In the genomic region with DNA sequence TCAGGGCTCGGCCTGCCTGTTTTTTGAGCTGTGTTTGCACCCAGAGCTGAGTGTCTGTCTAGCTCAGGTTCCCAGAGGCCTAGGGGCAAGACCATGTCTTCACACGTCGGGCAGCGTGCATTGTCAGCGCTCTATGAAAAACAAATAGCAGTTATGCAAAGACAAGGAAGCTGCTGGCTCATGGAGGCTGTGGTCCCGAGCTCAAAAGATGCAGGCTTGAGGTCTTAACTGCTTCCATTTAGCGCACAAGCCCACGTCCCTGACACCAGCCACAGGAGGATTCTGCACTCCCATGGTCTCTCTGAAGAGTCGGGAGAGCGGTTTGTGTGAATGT, we compare ENCODE assay signal across 17 cellular contexts. TPM values are rescaled to one million over a fixed set of nuclear protein-coding genes. Genes with fewer than 3 reads are reported as not detected.
DNase-seq lines count a peak whose midpoint lies in the region; ATAC-seq and TF ChIP-seq lines count a peak whose summit lies in the region.
"Had no signal": no experiment of that assay in that cellular context is flagged by ENCODE, and none has a peak within 500 bp of the region (broad histone marks: within the 10 kb centered on the region; RNA-seq: fewer than 3 reads in every experiment).

No MANE protein-coding gene starts in this region.

- H3K4me2 ChIP-seq in mammary epithelial cell (ENCODE audit: insufficient read depth, low read depth, low read length): no peak overlapping the region

- ATAC-seq in Panc1 (no peak), lower lobe of right lung (no peak), GM21723 (IDR thresholded peaks at IDR 0.05; ENCODE audit: unreplicated experiment) (no peak)
- ATAC-seq: gastroesophageal sphincter had no signal

- DNase-seq in mammary epithelial cell: no peak
- no peak for DNase-seq in MCF 10A (ENCODE audit: unreplicated experiment)
- DNase-seq in Panc1 (ENCODE audit: low read depth, low spot score): no peak
- no peak for DNase-seq in lower lobe of right lung
- no peak for DNase-seq in NCI-H1105 (lab: John Stamatoyannopoulos, UW)
- no peak for DNase-seq in foreskin melanocyte
- DNase-seq: activated CD4-positive, CD25-positive, alpha-beta regulatory T cell treated with anti-CD3 and anti-CD28 coated beads, Interleukin-2, amount 50 U/mL, for 72 hours; cerebellar nuclear complex; MM.1S; NCI-H1930; stimulated activated naive B cell treated with anti-CD40 and anti-IgM and Interleukin-4, amounts not matched to agents 10 μg/mL and 1 μg/mL and 100 μg/mL, for 72 hours had no signal

- intact Hi-C loops in mammary epithelial cell (cut with micrococcal nuclease) (loop anchor here (1.0 kb wide), 1 partner anchor 200 kb away; no protein-coding TSS in a partner anchor), MCF 10A (cut with micrococcal nuclease) (no loop called here), Panc1 (cut with micrococcal nuclease; ENCODE audit: unreplicated experiment) (no loop called here), lower lobe of right lung (cut with DNase I) (no loop called here)

- H3K27ac ChIP-seq in mammary epithelial cell (ENCODE audit: insufficient read depth, low read depth, low read length): no peak overlapping the region
- peak overlapping the region; percentile 74 for H3K27ac ChIP-seq in Panc1 (ENCODE audit: low read length)
- peak overlapping the region; percentile 18 for H3K27ac ChIP-seq in lower lobe of right lung
- H3K27ac ChIP-seq in temporal lobe (ENCODE audit: low read depth, low read length): peak overlapping the region; percentile 40
- H3K27ac ChIP-seq: transverse colon had no signal

- H3K36me3 ChIP-seq in mammary epithelial cell (ENCODE audit: insufficient read depth, low read length) (no peaks in the 10 kb centered on the region), Panc1 (ENCODE audit: control insufficient read depth, insufficient read depth, low read length) (no peaks in the 10 kb centered on the region), lower lobe of right lung (no peaks in the 10 kb centered on the region)
- H3K36me3 ChIP-seq: gastroesophageal sphincter, transverse colon had no signal

- TF ChIP-seq CTCF in mammary epithelial cell (conservative IDR thresholded peaks at IDR 0.05 in 1 of 2, IDR thresholded peaks at IDR 0.05 in 1 of 2; ENCODE audit: extremely low read depth in 1 of 2, insufficient read depth in 1 of 2, low read depth in 1 of 2, low read length in 2 of 2): no peak
- TF ChIP-seq CTCF in MCF 10A (IDR thresholded peaks at IDR 0.05; ENCODE audit: unreplicated experiment): no peak
- no peak for TF ChIP-seq CTCF in Panc1 (IDR thresholded peaks at IDR 0.05)
- no peak for TF ChIP-seq CTCF in lower lobe of right lung (IDR thresholded peaks at IDR 0.05)

- dilution Hi-C loops in mammary epithelial cell (cut with HindIII; ENCODE audit: low sequenced_read_pairs): loop anchor here (5.0 kb wide), 2 partner anchors 47 to 63 kb away; no protein-coding TSS in a partner anchor

- POLR2A ChIA-PET in MCF 10A (lab: Yijun Ruan, JAX) (interaction anchor here (0.6 to 2.1 kb wide), 8 partner anchors 16 to 286 kb away, joined by 3 to 11 read pairs (median 4); a partner anchor contains a TSS), Panc1 (lab: Charles Lee) (no interaction called here)

- no peaks in the 10 kb centered on the region for H3K27me3 Mint-ChIP-seq in MCF 10A (ENCODE audit: insufficient read depth, unreplicated experiment)
- H3K27me3 Mint-ChIP-seq: stimulated activated naive B cell treated with anti-CD40 and anti-IgM and Interleukin-4, amounts not matched to agents 10 μg/mL and 1 μg/mL and 100 μg/mL, for 72 hours had no signal

- in situ Hi-C loops in mammary epithelial cell (cut with MboI; ENCODE audit: low sequenced_read_pairs in 2 of 2): no loop called here
- in situ Hi-C loops in Panc1 (cut with HindIII; ENCODE audit: low pct_unique_long_range_greater_than_20kb, low sequenced_read_pairs): no loop called here

- H3K9me3 Mint-ChIP-seq in MCF 10A (ENCODE audit: unreplicated experiment): peaks cover 8% of the 10 kb centered on the region
- H3K9me3 Mint-ChIP-seq: CD8-positive, alpha-beta T cell; stimulated activated naive B cell treated with anti-CD40 and anti-IgM and Interleukin-4, amounts not matched to agents 10 μg/mL and 1 μg/mL and 100 μg/mL, for 72 hours had no signal

- no peaks in the 10 kb centered on the region for H3K79me2 ChIP-seq in mammary epithelial cell (ENCODE audit: insufficient read depth, low read length)

- H4K20me1 ChIP-seq in mammary epithelial cell (ENCODE audit: insufficient read depth, low read length): no peaks in the 10 kb centered on the region

- no peak overlapping the region for H3K27ac Mint-ChIP-seq in MCF 10A (ENCODE audit: low read depth, unreplicated experiment)
- H3K27ac Mint-ChIP-seq: CD8-positive, alpha-beta T cell; stimulated activated naive B cell treated with anti-CD40 and anti-IgM and Interleukin-4, amounts not matched to agents 10 μg/mL and 1 μg/mL and 100 μg/mL, for 72 hours had no signal

- H3K4me3 Mint-ChIP-seq in MCF 10A (ENCODE audit: unreplicated experiment): no peak overlapping the region
- H3K4me3 Mint-ChIP-seq: CD8-positive, alpha-beta T cell; stimulated activated naive B cell treated with anti-CD40 and anti-IgM and Interleukin-4, amounts not matched to agents 10 μg/mL and 1 μg/mL and 100 μg/mL, for 72 hours had no signal

- H3K9ac ChIP-seq in mammary epithelial cell (ENCODE audit: insufficient read depth, low read length): no peak overlapping the region

- peaks cover 13% of the 10 kb centered on the region for H3K4me1 Mint-ChIP-seq in MCF 10A (ENCODE audit: insufficient read depth, unreplicated experiment)

- WGBS in mammary epithelial cell (ENCODE audit: low coverage, missing lambda C conversion rate): 81% methylated on average over 10 of the region's 10 CpGs

- H3K27me3 ChIP-seq in mammary epithelial cell (ENCODE audit: insufficient read depth, low read length): no peaks in the 10 kb centered on the region
- no peaks in the 10 kb centered on the region for H3K27me3 ChIP-seq in Panc1 (ENCODE audit: control insufficient read depth, insufficient read depth, low read length)
- H3K27me3 ChIP-seq in lower lobe of right lung (ENCODE audit: low read depth): no peaks in the 10 kb centered on the region
- H3K27me3 ChIP-seq: gastroesophageal sphincter, transverse colon had no signal

- peaks cover 8% of the 10 kb centered on the region for H3K4me1 ChIP-seq in mammary epithelial cell (ENCODE audit: insufficient read depth, low read length)
- H3K4me1 ChIP-seq in Panc1 (ENCODE audit: control insufficient read depth, insufficient read depth, low read length): peaks cover 13% of the 10 kb centered on the region
- peaks cover 66% of the 10 kb centered on the region for H3K4me1 ChIP-seq in lower lobe of right lung
- H3K4me1 ChIP-seq: transverse colon had no signal

- H3K4me3 ChIP-seq in mammary epithelial cell (replicated peaks in 1 of 3; ENCODE audit: insufficient read depth in 1 of 3, low read depth in 2 of 3, low read length in 3 of 3): no peak overlapping the region
- no peak overlapping the region for H3K4me3 ChIP-seq in Panc1 (ENCODE audit: low read depth in 2 of 2, low read length in 2 of 2)
- no peak overlapping the region for H3K4me3 ChIP-seq in lower lobe of right lung
- H3K4me3 ChIP-seq: gastroesophageal sphincter, transverse colon had no signal

- H2AFZ ChIP-seq in mammary epithelial cell (ENCODE audit: low read depth, low read length): peak overlapping the region; percentile 13

- CTCF ChIA-PET in mammary epithelial cell (lab: Charles Lee; ENCODE audit: low non-redundant PET): interaction anchor here (1.2 kb wide), 1 partner anchor 136 kb away, joined by 9 read pairs; no protein-coding TSS in a partner anchor
- CTCF ChIA-PET in MCF 10A (lab: Yijun Ruan, JAX): interaction anchor here (0.8 to 1.6 kb wide), 7 partner anchors 9 to 201 kb away, joined by 3 to 8 read pairs (median 6); a partner anchor contains a TSS
- CTCF ChIA-PET in Panc1 (lab: Charles Lee): interaction anchor here (0.9 to 1.5 kb wide), 2 partner anchors 136 to 138 kb away, joined by 4 to 14 read pairs; a partner anchor contains a TSS

- no peaks in the 10 kb centered on the region for H3K36me3 Mint-ChIP-seq in MCF 10A (ENCODE audit: insufficient read depth, unreplicated experiment)
- H3K36me3 Mint-ChIP-seq: CD8-positive, alpha-beta T cell; stimulated activated naive B cell treated with anti-CD40 and anti-IgM and Interleukin-4, amounts not matched to agents 10 μg/mL and 1 μg/mL and 100 μg/mL, for 72 hours had no signal

- H3K9me3 ChIP-seq in mammary epithelial cell (replicated peaks; ENCODE audit: insufficient read depth, low read length) (no peaks in the 10 kb centered on the region), Panc1 (ENCODE audit: control insufficient read depth, insufficient read depth, low read depth, low read length) (no peaks in the 10 kb centered on the region), lower lobe of right lung (no peaks in the 10 kb centered on the region)
- H3K9me3 ChIP-seq: gastroesophageal sphincter, transverse colon had no signal

- no TSS peak for BruUV-seq in mammary epithelial cell (replicated peaks; lab: Mats Ljungman, UMichigan)
- no TSS peak for BruUV-seq in MCF 10A (replicated peaks; lab: Mats Ljungman, UMichigan)
- BruUV-seq in Panc1 (replicated peaks; lab: Mats Ljungman, UMichigan): no TSS peak

RNA-seq across cellular contexts. Expression of a gene that starts 48.6 kb away (rescaled TPM):
- total RNA-seq in mammary epithelial cell (under 1 TPM in 1 of 2 donors, not detected in 1; 0.17 TPM), MCF 10A (2022) (not detected in 2 replicates), Panc1 (2021; ENCODE audit: unreplicated experiment) (1.9 TPM), lower lobe of right lung (18.1 TPM), temporal lobe (0.49 TPM)
- 0.12 TPM for polyA plus RNA-seq in mammary epithelial cell
- not detected for polyA minus RNA-seq in mammary epithelial cell
- 2.2 TPM for polyA plus RNA-seq in Panc1 (2012; ENCODE audit: insufficient read length)
- total RNA-seq: A673 had no signal
